12 cellular contexts compared by ENCODE assay signal in the genomic region with DNA sequence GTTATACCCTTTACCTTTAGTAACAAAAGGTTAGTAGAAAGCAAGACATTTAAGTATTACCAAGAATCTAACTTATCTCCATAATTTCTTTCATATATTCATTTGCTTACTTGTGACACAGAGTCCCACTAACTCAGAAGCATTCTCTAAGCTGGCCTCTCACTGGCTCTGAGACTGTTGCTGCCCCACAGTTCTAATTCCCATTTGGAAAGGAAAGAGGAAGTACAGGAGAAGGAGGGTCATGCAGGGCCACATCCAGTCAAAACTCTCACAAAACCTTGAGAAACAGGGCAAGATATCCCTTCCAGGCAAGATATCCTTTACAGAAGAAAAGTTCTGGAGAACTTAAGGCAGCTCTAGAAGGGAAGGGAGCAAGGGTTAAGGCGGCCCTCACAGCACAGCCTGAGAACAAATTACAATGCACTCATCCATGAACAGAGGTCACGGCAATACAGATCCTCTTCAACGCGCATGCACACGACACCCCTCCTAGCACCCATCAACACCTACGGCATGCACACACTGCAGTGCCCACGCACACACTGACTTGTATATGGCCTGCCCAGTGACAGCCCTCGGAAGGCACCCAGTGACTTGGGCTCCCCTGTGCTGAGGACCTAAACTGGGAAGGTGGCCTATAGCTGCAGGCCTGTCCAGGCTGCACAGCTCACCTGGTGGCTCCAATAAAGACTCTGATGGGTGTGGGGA. TPM values are rescaled to one million over a fixed set of nuclear protein-coding genes. Genes with fewer than 3 reads are reported as not detected.
A peak's percentile ranks its signal among the peaks of the same experiment; 100 is the strongest.
DNase-seq lines count a peak whose midpoint lies in the region; ATAC-seq lines count a peak whose summit lies in the region.
"Had no signal": no experiment of that assay in that cellular context is flagged by ENCODE, and none has a peak within 500 bp of the region (broad histone marks: within the 10 kb centered on the region; RNA-seq: fewer than 3 reads in every experiment).

No MANE protein-coding gene starts in this region.

- H3K27ac ChIP-seq in effector memory CD4-positive, alpha-beta T cell (ENCODE audit: insufficient read depth, low read length, poor library complexity, severe bottlenecking) = no peak overlapping the region
- H3K27ac ChIP-seq: hepatocyte, HL-60 had no signal

- H3K27ac Mint-ChIP-seq in memory B cell = peak overlapping the region; percentile 65
- no peak overlapping the region for H3K27ac Mint-ChIP-seq in stimulated activated naive CD8-positive, alpha-beta T cell treated with anti-CD3 and anti-CD28 coated beads, Interleukin-15, amount 100 ng/mL, for 72 hours

- H3K4me3 ChIP-seq in effector memory CD4-positive, alpha-beta T cell (ENCODE audit: insufficient read depth, low read depth, low read length, poor library complexity, severe bottlenecking) = no peak overlapping the region
- H3K4me3 ChIP-seq: hepatocyte had no signal

- H3K4me1 ChIP-seq in effector memory CD4-positive, alpha-beta T cell (ENCODE audit: control insufficient read depth, insufficient read depth, low read length, poor library complexity, severe bottlenecking) = no peaks in the 10 kb centered on the region

- DNase-seq in memory B cell (ENCODE audit: low spot score in 2 of 2) (no peak), HK-2 (ENCODE audit: unreplicated experiment) (no peak), H4 (ENCODE audit: low spot score) (no peak)
- no peak for DNase-seq in stimulated activated naive CD8-positive, alpha-beta T cell treated with anti-CD3 and anti-CD28 coated beads, Interleukin-15, amount 100 ng/mL, for 72 hours
- no peak for DNase-seq in effector memory CD4-positive, alpha-beta T cell
- DNase-seq: NCI-H2107 had no signal

- H3K4me3 Mint-ChIP-seq in memory B cell = peak overlapping the region; percentile 50
- no peak overlapping the region for H3K4me3 Mint-ChIP-seq in stimulated activated naive CD8-positive, alpha-beta T cell treated with anti-CD3 and anti-CD28 coated beads, Interleukin-15, amount 100 ng/mL, for 72 hours
- H3K4me3 Mint-ChIP-seq: nephron had no signal

- no peaks in the 10 kb centered on the region for H3K9me3 Mint-ChIP-seq in memory B cell
- H3K9me3 Mint-ChIP-seq in stimulated activated naive CD8-positive, alpha-beta T cell treated with anti-CD3 and anti-CD28 coated beads, Interleukin-15, amount 100 ng/mL, for 72 hours = no peaks in the 10 kb centered on the region
- H3K9me3 Mint-ChIP-seq: nephron had no signal

- H3K27me3 ChIP-seq in effector memory CD4-positive, alpha-beta T cell (replicated peaks; ENCODE audit: control insufficient read depth, insufficient read depth, low read length, poor library complexity, severe bottlenecking) = no peaks in the 10 kb centered on the region
- H3K27me3 ChIP-seq: hepatocyte had no signal

- H3K9me3 ChIP-seq in effector memory CD4-positive, alpha-beta T cell (ENCODE audit: control insufficient read depth, low read length) = no peaks in the 10 kb centered on the region

- peaks cover 23% of the 10 kb centered on the region for H3K4me1 Mint-ChIP-seq in memory B cell
- H3K4me1 Mint-ChIP-seq in stimulated activated naive CD8-positive, alpha-beta T cell treated with anti-CD3 and anti-CD28 coated beads, Interleukin-15, amount 100 ng/mL, for 72 hours = no peaks in the 10 kb centered on the region
- H3K4me1 Mint-ChIP-seq: nephron had no signal

- ATAC-seq in GM18867 (IDR thresholded peaks at IDR 0.05; ENCODE audit: unreplicated experiment) (peak; percentile 83), GM21576 (IDR thresholded peaks at IDR 0.05; ENCODE audit: unreplicated experiment) (peak; percentile 65), HG03442 (IDR thresholded peaks at IDR 0.05; ENCODE audit: unreplicated experiment) (peak; percentile 90), memory B cell (ENCODE audit: low read depth) (peak; percentile 70)
- ATAC-seq in stimulated activated naive CD8-positive, alpha-beta T cell treated with anti-CD3 and anti-CD28 coated beads, Interleukin-15, amount 100 ng/mL, for 72 hours = no peak

- peaks cover 23% of the 10 kb centered on the region for H3K36me3 ChIP-seq in effector memory CD4-positive, alpha-beta T cell (ENCODE audit: control insufficient read depth, insufficient read depth, low read length)

- no peaks in the 10 kb centered on the region for H3K27me3 Mint-ChIP-seq in memory B cell
- H3K27me3 Mint-ChIP-seq in stimulated activated naive CD8-positive, alpha-beta T cell treated with anti-CD3 and anti-CD28 coated beads, Interleukin-15, amount 100 ng/mL, for 72 hours = no peaks in the 10 kb centered on the region

- peaks cover 14% of the 10 kb centered on the region for H3K36me3 Mint-ChIP-seq in memory B cell

RNA-seq across cellular contexts. Expression of gene MYO5C, which starts 13.0 kb away (rescaled TPM):
- 0.06 and 0.29 TPM in 2 replicates for total RNA-seq in H4 (2014; rRNA removed; shearing (Covaris generic))
